ENCODE assay signal across 19 cellular contexts in genomic region chr1:31878018-31878417, GRCh38.
DNase-seq lines count a peak whose midpoint lies in the region; ATAC-seq and TF ChIP-seq lines count a peak whose summit lies in the region.
"Had no signal": no experiment of that assay in that cellular context is flagged by ENCODE, and none has a peak within 500 bp of the region (broad histone marks: within the 10 kb centered on the region; RNA-seq: fewer than 3 reads in every experiment).

No MANE protein-coding gene starts in this region.

- H3K79me1 ChIP-seq in neuronal stem cell (ENCODE audit: low read depth, low read length), result no peaks in the 10 kb centered on the region

- H3K9me2 ChIP-seq in Karpas-422 (replicated peaks; ENCODE audit: insufficient read depth, low read length), result no peaks in the 10 kb centered on the region

- TF ChIP-seq CTCF in GM10266 (IDR thresholded peaks at IDR 0.05; ENCODE audit: control insufficient read depth, insufficient read depth, low read depth, missing control alignments) (no peak), choroid plexus epithelial cell (conservative IDR thresholded peaks at IDR 0.05; ENCODE audit: low read depth, low read length) (no peak)

- H2BK5ac ChIP-seq in neuronal stem cell (ENCODE audit: low read length), result peak overlapping the region; percentile 13

- H3K36me3 ChIP-seq in Karpas-422 (ENCODE audit: insufficient read depth, low read length) (no peaks in the 10 kb centered on the region), neuronal stem cell (replicated peaks in 1 of 2; ENCODE audit: control insufficient read depth in 2 of 2, insufficient read depth in 2 of 2, low read length in 2 of 2) (no peaks in the 10 kb centered on the region)

- no peak overlapping the region for H2BK15ac ChIP-seq in neuronal stem cell (ENCODE audit: low read length)

- no peaks in the 10 kb centered on the region for H3K27me3 Mint-ChIP-seq in T-cell
- H3K27me3 Mint-ChIP-seq: activated CD4-positive, alpha-beta T cell treated with anti-CD3 and anti-CD28 coated beads for 36 hours; activated naive CD8-positive, alpha-beta T cell treated with anti-CD3 and anti-CD28 coated beads for 36 hours; activated T-helper 17 cell treated with anti-CD3 and anti-CD28 coated beads, Interleukin-2, amount 50 U/mL, for 72 hours had no signal

- H3K4me3 ChIP-seq in Karpas-422 (ENCODE audit: low read length), result no peak overlapping the region
- H3K4me3 ChIP-seq in choroid plexus epithelial cell (ENCODE audit: low read depth, low read length), result no peak overlapping the region
- H3K4me3 ChIP-seq in neuronal stem cell (ENCODE audit: low read length in 2 of 2), result no peak overlapping the region

- H3K4me1 ChIP-seq in Karpas-422 (ENCODE audit: low read length) (peaks cover 37% of the 10 kb centered on the region), neuronal stem cell (ENCODE audit: control insufficient read depth in 2 of 2, insufficient read depth in 1 of 2, low read depth in 1 of 2, low read length in 2 of 2) (no peaks in the 10 kb centered on the region)

- H3K27me3 ChIP-seq in Karpas-422 (ENCODE audit: low read length) (no peaks in the 10 kb centered on the region), neuronal stem cell (ENCODE audit: control insufficient read depth in 3 of 3, insufficient read depth in 3 of 3, low read depth in 1 of 3, low read length in 3 of 3) (peaks cover 0 to 16% (median 0%) of the 10 kb centered on the region in 3 experiments)

- no peaks in the 10 kb centered on the region for H3K79me2 ChIP-seq in Karpas-422 (ENCODE audit: low read length)

- no peak overlapping the region for H3K23ac ChIP-seq in neuronal stem cell (ENCODE audit: low read depth, low read length, poor library complexity)

- no peak overlapping the region for H3K18ac ChIP-seq in neuronal stem cell (ENCODE audit: low read length)

- POLR2A ChIA-PET in T-cell (lab: Charles Lee), result no interaction called here

- H3K9me3 Mint-ChIP-seq in T-cell, result peaks cover 1 to 3% (median 2%) of the 10 kb centered on the region in 3 donors
- H3K9me3 Mint-ChIP-seq: activated T-helper 17 cell treated with anti-CD3 and anti-CD28 coated beads, Interleukin-2, amount 50 U/mL, for 72 hours; H9 had no signal

- H3K27ac Mint-ChIP-seq in T-cell, result no peak overlapping the region
- H3K27ac Mint-ChIP-seq: activated CD4-positive, alpha-beta T cell treated with anti-CD3 and anti-CD28 coated beads for 36 hours; activated naive CD8-positive, alpha-beta T cell treated with anti-CD3 and anti-CD28 coated beads for 36 hours; activated T-helper 17 cell treated with anti-CD3 and anti-CD28 coated beads, Interleukin-2, amount 50 U/mL, for 72 hours; brain; H9 had no signal

- no peak overlapping the region for H2AK5ac ChIP-seq in neuronal stem cell (ENCODE audit: low read depth, low read length)

- H3K4ac ChIP-seq in neuronal stem cell (ENCODE audit: low read length), result no peak overlapping the region

- no peak for ATAC-seq in GM19395 (IDR thresholded peaks at IDR 0.05; ENCODE audit: unreplicated experiment)
- ATAC-seq in HG02763 (IDR thresholded peaks at IDR 0.05; ENCODE audit: unreplicated experiment), result no peak
- no peak for ATAC-seq in T-cell (replicated peaks in 1 of 4)
- ATAC-seq: activated CD4-positive, alpha-beta T cell treated with anti-CD3 and anti-CD28 coated beads for 36 hours; activated T-helper 17 cell treated with anti-CD3 and anti-CD28 coated beads, Interleukin-2, amount 50 U/mL, for 72 hours had no signal

- H4K91ac ChIP-seq in neuronal stem cell (ENCODE audit: low read depth, low read length, poor library complexity), result no peak overlapping the region

- H3K14ac ChIP-seq in neuronal stem cell (ENCODE audit: low read length), result no peak overlapping the region

- H3K4me2 ChIP-seq in Karpas-422 (ENCODE audit: low read depth, low read length, poor library complexity, severe bottlenecking), result no peak overlapping the region
- H3K4me2 ChIP-seq in neuronal stem cell (ENCODE audit: insufficient read depth, low read length, poor library complexity, severe bottlenecking), result peak overlapping the region; percentile 2

- no peaks in the 10 kb centered on the region for H4K20me1 ChIP-seq in Karpas-422 (ENCODE audit: insufficient read depth, low read depth, low read length)

- H3K9me3 ChIP-seq in Karpas-422 (ENCODE audit: low read length) (no peaks in the 10 kb centered on the region), neuronal stem cell (replicated peaks in 1 of 2; ENCODE audit: control insufficient read depth in 2 of 2, insufficient read depth in 1 of 2, low read depth in 1 of 2, low read length in 2 of 2) (peaks cover 2 to 6% of the 10 kb centered on the region in 2 donors)

- H2BK12ac ChIP-seq in neuronal stem cell (ENCODE audit: low read length), result no peak overlapping the region

- H3K27ac ChIP-seq in Karpas-422 (ENCODE audit: low read length) (no peak overlapping the region), neuronal stem cell (replicated peaks; ENCODE audit: low read length) (no peak overlapping the region)

- DNase-seq in GM10266 (ENCODE audit: extremely low spot score) (peak; percentile 33), Karpas-422 (no peak), choroid plexus epithelial cell (ENCODE audit: low read depth) (peak; percentile 12), neuronal stem cell (ENCODE audit: low spot score) (no peak), RPMI8226 (no peak), T-cell (no peak)
- DNase-seq: activated CD4-positive, alpha-beta T cell treated with anti-CD3 and anti-CD28 coated beads for 36 hours; activated naive CD8-positive, alpha-beta T cell treated with anti-CD3 and anti-CD28 coated beads for 36 hours; dermis blood vessel endothelial cell; H9; left cardiac atrium; NCI-H1694 treated with DMSO at 0.1 percent for 48 hours; nucleus accumbens; retina; trophoblast cell had no signal

- peaks cover 15 to 39% (median 20%) of the 10 kb centered on the region in 3 donors for H3K4me1 Mint-ChIP-seq in T-cell

- no peak overlapping the region for H3K9ac ChIP-seq in Karpas-422 (ENCODE audit: low read length)
- no peak overlapping the region for H3K9ac ChIP-seq in neuronal stem cell (ENCODE audit: low read depth, low read length, poor library complexity)

- no peak overlapping the region for H2BK120ac ChIP-seq in neuronal stem cell (ENCODE audit: low read depth, low read length)

- no CpG with 5 or more reads among the region's 6 CpGs for WGBS in neuronal stem cell (ENCODE audit: extremely low coverage in 2 of 2, insufficient read length in 2 of 2, insufficient replicate concordance in 1 of 2), 2 donors

- CTCF ChIA-PET in T-cell (lab: Charles Lee), result interaction anchor here in 1 of 2 donors (0.6 to 0.7 kb wide), 2 partner anchors 24 to 643 kb away, joined by 3 to 5 read pairs; no protein-coding TSS in a partner anchor

- no peaks in the 10 kb centered on the region for H3K36me3 Mint-ChIP-seq in T-cell
- H3K36me3 Mint-ChIP-seq: brain had no signal

- peak overlapping the region; percentile 16; the same call in 1 of the 2 replicates for H2AFZ ChIP-seq in Karpas-422 (ENCODE audit: low read length)
- H2AFZ ChIP-seq in neuronal stem cell (ENCODE audit: low read length), result no peak overlapping the region

- H3K4me3 Mint-ChIP-seq in T-cell, result no peak overlapping the region
- H3K4me3 Mint-ChIP-seq: activated CD4-positive, alpha-beta T cell treated with anti-CD3 and anti-CD28 coated beads for 36 hours; activated naive CD8-positive, alpha-beta T cell treated with anti-CD3 and anti-CD28 coated beads for 36 hours; activated T-helper 17 cell treated with anti-CD3 and anti-CD28 coated beads, Interleukin-2, amount 50 U/mL, for 72 hours; brain; H9 had no signal

- no peak overlapping the region for H4K8ac ChIP-seq in neuronal stem cell (ENCODE audit: low read depth, low read length)

Comparison
In these comparisons a context has a peak if more than half of its experiments do, and no peak if none do; other contexts are left out.
1. DNase-seq: peak in GM10266 (single experiment) and choroid plexus epithelial cell (single experiment); none in Karpas-422 (single experiment), neuronal stem cell (single experiment), RPMI8226 (single experiment) and T-cell (0 of 34).